ENCODE assay signal across 1 cellular context in the genomic region with DNA sequence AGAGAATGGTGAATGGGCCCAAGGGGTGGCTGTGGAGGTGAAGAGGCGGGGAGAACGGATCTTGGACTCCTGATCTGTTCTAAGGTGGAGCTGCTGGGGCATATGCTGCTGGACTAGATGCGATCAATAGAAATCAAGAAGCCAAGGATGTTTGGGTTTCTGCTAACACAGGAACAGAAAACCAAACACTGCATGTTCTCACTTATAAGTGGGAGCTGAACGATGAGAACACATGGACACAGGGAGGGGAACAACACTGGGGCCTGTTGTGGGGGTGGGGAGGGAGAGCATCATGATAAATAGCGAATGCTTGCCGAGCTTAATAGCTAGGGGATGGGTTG.
TF ChIP-seq lines count a peak whose summit lies in the region.

No MANE protein-coding gene starts in this region.

TF ChIP-seq in HepG2, 621 proteins besides CTCF, POLR2A, EP300 and RAD21 (continued from another document and continues in another):
- TF ChIP-seq, protein P1, sequence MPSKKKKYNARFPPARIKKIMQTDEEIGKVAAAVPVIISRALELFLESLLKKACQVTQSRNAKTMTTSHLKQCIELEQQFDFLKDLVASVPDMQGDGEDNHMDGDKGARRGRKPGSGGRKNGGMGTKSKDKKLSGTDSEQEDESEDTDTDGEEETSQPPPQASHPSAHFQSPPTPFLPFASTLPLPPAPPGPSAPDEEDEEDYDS (CRISPR knock-in tag; IDR thresholded peaks at IDR 0.05) = no peak; the same call in 1 of the 2 replicates
- TF ChIP-seq RBAK (CRISPR knock-in tag; IDR thresholded peaks at IDR 0.05) = no peak
- no peak for TF ChIP-seq ZNF674 (CRISPR knock-in tag; IDR thresholded peaks at IDR 0.05; ENCODE audit: low read depth)
- no peak for TF ChIP-seq MED8 (CRISPR knock-in tag; IDR thresholded peaks at IDR 0.05; ENCODE audit: insufficient replicate concordance)
- TF ChIP-seq, protein P2, sequence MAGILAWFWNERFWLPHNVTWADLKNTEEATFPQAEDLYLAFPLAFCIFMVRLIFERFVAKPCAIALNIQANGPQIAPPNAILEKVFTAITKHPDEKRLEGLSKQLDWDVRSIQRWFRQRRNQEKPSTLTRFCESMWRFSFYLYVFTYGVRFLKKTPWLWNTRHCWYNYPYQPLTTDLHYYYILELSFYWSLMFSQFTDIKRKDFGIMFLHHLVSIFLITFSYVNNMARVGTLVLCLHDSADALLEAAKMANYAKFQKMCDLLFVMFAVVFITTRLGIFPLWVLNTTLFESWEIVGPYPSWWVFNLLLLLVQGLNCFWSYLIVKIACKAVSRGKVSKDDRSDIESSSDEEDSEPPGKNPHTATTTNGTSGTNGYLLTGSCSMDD (CRISPR knock-in tag; IDR thresholded peaks at IDR 0.05) = 0 out of 2 replicates have a peak, but pooled peaks have one; percentile 50
- no peak for TF ChIP-seq RELA (CRISPR knock-in tag; IDR thresholded peaks at IDR 0.05)
- TF ChIP-seq, protein P3, sequence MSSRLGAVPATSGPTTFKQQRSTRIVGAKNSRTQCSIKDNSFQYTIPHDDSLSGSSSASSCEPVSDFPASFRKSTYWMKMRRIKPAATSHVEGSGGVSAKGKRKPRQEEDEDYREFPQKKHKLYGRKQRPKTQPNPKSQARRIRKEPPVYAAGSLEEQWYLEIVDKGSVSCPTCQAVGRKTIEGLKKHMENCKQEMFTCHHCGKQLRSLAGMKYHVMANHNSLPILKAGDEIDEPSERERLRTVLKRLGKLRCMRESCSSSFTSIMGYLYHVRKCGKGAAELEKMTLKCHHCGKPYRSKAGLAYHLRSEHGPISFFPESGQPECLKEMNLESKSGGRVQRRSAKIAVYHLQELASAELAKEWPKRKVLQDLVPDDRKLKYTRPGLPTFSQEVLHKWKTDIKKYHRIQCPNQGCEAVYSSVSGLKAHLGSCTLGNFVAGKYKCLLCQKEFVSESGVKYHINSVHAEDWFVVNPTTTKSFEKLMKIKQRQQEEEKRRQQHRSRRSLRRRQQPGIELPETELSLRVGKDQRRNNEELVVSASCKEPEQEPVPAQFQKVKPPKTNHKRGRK (CRISPR knock-in tag; IDR thresholded peaks at IDR 0.05) = 0 out of 2 replicates have a peak, but pooled peaks have one; percentile 53
- TF ChIP-seq, protein P4, sequence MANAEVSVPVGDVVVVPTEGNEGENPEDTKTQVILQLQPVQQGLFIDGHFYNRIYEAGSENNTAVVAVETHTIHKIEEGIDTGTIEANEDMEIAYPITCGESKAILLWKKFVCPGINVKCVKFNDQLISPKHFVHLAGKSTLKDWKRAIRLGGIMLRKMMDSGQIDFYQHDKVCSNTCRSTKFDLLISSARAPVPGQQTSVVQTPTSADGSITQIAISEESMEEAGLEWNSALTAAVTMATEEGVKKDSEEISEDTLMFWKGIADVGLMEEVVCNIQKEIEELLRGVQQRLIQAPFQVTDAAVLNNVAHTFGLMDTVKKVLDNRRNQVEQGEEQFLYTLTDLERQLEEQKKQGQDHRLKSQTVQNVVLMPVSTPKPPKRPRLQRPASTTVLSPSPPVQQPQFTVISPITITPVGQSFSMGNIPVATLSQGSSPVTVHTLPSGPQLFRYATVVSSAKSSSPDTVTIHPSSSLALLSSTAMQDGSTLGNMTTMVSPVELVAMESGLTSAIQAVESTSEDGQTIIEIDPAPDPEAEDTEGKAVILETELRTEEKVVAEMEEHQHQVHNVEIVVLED (CRISPR knock-in tag; IDR thresholded peaks at IDR 0.05; ENCODE audit: borderline replicate concordance) = peak; percentile 10; the same call in 1 of the 2 replicates
- TF ChIP-seq ZNF224 (CRISPR knock-in tag; IDR thresholded peaks at IDR 0.05) = 0 out of 2 replicates have a peak, but pooled peaks have one; percentile 62
- TF ChIP-seq SNAPC2 (CRISPR knock-in tag; IDR thresholded peaks at IDR 0.05) = no peak
- no peak for TF ChIP-seq POLR2G (IDR thresholded peaks at IDR 0.05; ENCODE audit: low read depth, low read length)
- 0 out of 2 replicates have a peak, but pooled peaks have one; percentile 17 for TF ChIP-seq HOXA5 (CRISPR knock-in tag; IDR thresholded peaks at IDR 0.05)
- TF ChIP-seq ZNF782 (CRISPR knock-in tag; IDR thresholded peaks at IDR 0.05; ENCODE audit: borderline replicate concordance) = no peak
- peak; percentile 54; the same call in 1 of the 2 replicates for TF ChIP-seq ZBTB3 (CRISPR knock-in tag; IDR thresholded peaks at IDR 0.05; ENCODE audit: borderline replicate concordance, low read depth)
- TF ChIP-seq, protein P5, sequence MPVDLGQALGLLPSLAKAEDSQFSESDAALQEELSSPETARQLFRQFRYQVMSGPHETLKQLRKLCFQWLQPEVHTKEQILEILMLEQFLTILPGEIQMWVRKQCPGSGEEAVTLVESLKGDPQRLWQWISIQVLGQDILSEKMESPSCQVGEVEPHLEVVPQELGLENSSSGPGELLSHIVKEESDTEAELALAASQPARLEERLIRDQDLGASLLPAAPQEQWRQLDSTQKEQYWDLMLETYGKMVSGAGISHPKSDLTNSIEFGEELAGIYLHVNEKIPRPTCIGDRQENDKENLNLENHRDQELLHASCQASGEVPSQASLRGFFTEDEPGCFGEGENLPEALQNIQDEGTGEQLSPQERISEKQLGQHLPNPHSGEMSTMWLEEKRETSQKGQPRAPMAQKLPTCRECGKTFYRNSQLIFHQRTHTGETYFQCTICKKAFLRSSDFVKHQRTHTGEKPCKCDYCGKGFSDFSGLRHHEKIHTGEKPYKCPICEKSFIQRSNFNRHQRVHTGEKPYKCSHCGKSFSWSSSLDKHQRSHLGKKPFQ (CRISPR knock-in tag; IDR thresholded peaks at IDR 0.05; ENCODE audit: insufficient replicate concordance) = peak; percentile 83
- peak; percentile 44; the same call in 1 of the 2 replicates for TF ChIP-seq ZNF766 (CRISPR knock-in tag; IDR thresholded peaks at IDR 0.05; ENCODE audit: borderline replicate concordance)
- TF ChIP-seq TP53 (CRISPR knock-in tag; conservative IDR thresholded peaks at IDR 0.05) = 0 out of 2 replicates have a peak, but pooled peaks have one; percentile 44
- TF ChIP-seq, protein P6, sequence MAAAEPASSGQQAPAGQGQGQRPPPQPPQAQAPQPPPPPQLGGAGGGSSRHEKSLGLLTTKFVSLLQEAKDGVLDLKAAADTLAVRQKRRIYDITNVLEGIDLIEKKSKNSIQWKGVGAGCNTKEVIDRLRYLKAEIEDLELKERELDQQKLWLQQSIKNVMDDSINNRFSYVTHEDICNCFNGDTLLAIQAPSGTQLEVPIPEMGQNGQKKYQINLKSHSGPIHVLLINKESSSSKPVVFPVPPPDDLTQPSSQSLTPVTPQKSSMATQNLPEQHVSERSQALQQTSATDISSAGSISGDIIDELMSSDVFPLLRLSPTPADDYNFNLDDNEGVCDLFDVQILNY (CRISPR knock-in tag; conservative IDR thresholded peaks at IDR 0.05) = no peak
- no peak for TF ChIP-seq NPAS2 (CRISPR knock-in tag; IDR thresholded peaks at IDR 0.05; ENCODE audit: borderline replicate concordance)
- TF ChIP-seq MBNL3 (CRISPR knock-in tag; conservative IDR thresholded peaks at IDR 0.05) = no peak
- no peak for TF ChIP-seq CREB1 (IDR thresholded peaks at IDR 0.05)
- no peak for TF ChIP-seq CREB1 (CRISPR knock-in tag; IDR thresholded peaks at IDR 0.05)
- TF ChIP-seq ZNF484 (CRISPR knock-in tag; IDR thresholded peaks at IDR 0.05; ENCODE audit: borderline replicate concordance, low read depth) = no peak
- 0 out of 2 replicates have a peak, but pooled peaks have one; percentile 50 for TF ChIP-seq ZSCAN20 (CRISPR knock-in tag; IDR thresholded peaks at IDR 0.05; ENCODE audit: borderline replicate concordance)
- 0 out of 2 replicates have a peak, but pooled peaks have one; percentile 47 for TF ChIP-seq ZNF558 (CRISPR knock-in tag; IDR thresholded peaks at IDR 0.05; ENCODE audit: borderline replicate concordance)
- TF ChIP-seq, protein P7, sequence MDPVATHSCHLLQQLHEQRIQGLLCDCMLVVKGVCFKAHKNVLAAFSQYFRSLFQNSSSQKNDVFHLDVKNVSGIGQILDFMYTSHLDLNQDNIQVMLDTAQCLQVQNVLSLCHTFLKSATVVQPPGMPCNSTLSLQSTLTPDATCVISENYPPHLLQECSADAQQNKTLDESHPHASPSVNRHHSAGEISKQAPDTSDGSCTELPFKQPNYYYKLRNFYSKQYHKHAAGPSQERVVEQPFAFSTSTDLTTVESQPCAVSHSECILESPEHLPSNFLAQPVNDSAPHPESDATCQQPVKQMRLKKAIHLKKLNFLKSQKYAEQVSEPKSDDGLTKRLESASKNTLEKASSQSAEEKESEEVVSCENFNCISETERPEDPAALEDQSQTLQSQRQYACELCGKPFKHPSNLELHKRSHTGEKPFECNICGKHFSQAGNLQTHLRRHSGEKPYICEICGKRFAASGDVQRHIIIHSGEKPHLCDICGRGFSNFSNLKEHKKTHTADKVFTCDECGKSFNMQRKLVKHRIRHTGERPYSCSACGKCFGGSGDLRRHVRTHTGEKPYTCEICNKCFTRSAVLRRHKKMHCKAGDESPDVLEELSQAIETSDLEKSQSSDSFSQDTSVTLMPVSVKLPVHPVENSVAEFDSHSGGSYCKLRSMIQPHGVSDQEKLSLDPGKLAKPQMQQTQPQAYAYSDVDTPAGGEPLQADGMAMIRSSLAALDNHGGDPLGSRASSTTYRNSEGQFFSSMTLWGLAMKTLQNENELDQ (CRISPR knock-in tag; IDR thresholded peaks at IDR 0.05; ENCODE audit: borderline replicate concordance) = no peak
- TF ChIP-seq, protein P8, sequence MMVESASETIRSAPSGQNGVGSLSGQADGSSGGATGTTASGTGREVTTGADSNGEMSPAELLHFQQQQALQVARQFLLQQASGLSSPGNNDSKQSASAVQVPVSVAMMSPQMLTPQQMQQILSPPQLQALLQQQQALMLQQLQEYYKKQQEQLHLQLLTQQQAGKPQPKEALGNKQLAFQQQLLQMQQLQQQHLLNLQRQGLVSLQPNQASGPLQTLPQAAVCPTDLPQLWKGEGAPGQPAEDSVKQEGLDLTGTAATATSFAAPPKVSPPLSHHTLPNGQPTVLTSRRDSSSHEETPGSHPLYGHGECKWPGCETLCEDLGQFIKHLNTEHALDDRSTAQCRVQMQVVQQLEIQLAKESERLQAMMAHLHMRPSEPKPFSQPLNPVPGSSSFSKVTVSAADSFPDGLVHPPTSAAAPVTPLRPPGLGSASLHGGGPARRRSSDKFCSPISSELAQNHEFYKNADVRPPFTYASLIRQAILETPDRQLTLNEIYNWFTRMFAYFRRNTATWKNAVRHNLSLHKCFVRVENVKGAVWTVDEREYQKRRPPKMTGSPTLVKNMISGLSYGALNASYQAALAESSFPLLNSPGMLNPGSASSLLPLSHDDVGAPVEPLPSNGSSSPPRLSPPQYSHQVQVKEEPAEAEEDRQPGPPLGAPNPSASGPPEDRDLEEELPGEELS (CRISPR knock-in tag; IDR thresholded peaks at IDR 0.05) = no peak; the same call in 1 of the 2 replicates
- TF ChIP-seq, protein P9, sequence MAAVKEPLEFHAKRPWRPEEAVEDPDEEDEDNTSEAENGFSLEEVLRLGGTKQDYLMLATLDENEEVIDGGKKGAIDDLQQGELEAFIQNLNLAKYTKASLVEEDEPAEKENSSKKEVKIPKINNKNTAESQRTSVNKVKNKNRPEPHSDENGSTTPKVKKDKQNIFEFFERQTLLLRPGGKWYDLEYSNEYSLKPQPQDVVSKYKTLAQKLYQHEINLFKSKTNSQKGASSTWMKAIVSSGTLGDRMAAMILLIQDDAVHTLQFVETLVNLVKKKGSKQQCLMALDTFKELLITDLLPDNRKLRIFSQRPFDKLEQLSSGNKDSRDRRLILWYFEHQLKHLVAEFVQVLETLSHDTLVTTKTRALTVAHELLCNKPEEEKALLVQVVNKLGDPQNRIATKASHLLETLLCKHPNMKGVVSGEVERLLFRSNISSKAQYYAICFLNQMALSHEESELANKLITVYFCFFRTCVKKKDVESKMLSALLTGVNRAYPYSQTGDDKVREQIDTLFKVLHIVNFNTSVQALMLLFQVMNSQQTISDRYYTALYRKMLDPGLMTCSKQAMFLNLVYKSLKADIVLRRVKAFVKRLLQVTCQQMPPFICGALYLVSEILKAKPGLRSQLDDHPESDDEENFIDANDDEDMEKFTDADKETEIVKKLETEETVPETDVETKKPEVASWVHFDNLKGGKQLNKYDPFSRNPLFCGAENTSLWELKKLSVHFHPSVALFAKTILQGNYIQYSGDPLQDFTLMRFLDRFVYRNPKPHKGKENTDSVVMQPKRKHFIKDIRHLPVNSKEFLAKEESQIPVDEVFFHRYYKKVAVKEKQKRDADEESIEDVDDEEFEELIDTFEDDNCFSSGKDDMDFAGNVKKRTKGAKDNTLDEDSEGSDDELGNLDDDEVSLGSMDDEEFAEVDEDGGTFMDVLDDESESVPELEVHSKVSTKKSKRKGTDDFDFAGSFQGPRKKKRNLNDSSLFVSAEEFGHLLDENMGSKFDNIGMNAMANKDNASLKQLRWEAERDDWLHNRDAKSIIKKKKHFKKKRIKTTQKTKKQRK (IDR thresholded peaks at IDR 0.05; ENCODE audit: low read length) = no peak
- TF ChIP-seq ZNF546 (CRISPR knock-in tag; conservative IDR thresholded peaks at IDR 0.05) = no peak
- TF ChIP-seq KLF12 (CRISPR knock-in tag; IDR thresholded peaks at IDR 0.05; ENCODE audit: borderline replicate concordance) = no peak
- no peak for TF ChIP-seq SIN3B (IDR thresholded peaks at IDR 0.05; ENCODE audit: low read length)
- no peak for TF ChIP-seq ZNF883 (CRISPR knock-in tag; IDR thresholded peaks at IDR 0.05; ENCODE audit: not compliant biosample characterization)
- no peak for TF ChIP-seq ADNP (CRISPR knock-in tag; IDR thresholded peaks at IDR 0.05)
- no peak; the same call in 1 of the 2 replicates for TF ChIP-seq TAF1 (CRISPR knock-in tag; IDR thresholded peaks at IDR 0.05)
- TF ChIP-seq, protein P10, sequence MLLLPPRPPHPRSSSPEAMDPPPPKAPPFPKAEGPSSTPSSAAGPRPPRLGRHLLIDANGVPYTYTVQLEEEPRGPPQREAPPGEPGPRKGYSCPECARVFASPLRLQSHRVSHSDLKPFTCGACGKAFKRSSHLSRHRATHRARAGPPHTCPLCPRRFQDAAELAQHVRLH (CRISPR knock-in tag; IDR thresholded peaks at IDR 0.05; ENCODE audit: borderline replicate concordance, low read depth) = no peak
- TF ChIP-seq, protein P11, sequence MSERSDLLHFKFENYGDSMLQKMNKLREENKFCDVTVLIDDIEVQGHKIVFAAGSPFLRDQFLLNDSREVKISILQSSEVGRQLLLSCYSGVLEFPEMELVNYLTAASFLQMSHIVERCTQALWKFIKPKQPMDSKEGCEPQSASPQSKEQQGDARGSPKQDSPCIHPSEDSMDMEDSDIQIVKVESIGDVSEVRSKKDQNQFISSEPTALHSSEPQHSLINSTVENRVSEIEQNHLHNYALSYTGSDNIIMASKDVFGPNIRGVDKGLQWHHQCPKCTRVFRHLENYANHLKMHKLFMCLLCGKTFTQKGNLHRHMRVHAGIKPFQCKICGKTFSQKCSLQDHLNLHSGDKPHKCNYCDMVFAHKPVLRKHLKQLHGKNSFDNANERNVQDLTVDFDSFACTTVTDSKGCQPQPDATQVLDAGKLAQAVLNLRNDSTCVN (CRISPR knock-in tag; IDR thresholded peaks at IDR 0.05; ENCODE audit: borderline replicate concordance) = peak; percentile 88
- no peak for TF ChIP-seq ZNF552 (CRISPR knock-in tag; IDR thresholded peaks at IDR 0.05; ENCODE audit: borderline replicate concordance)
- TF ChIP-seq CHD4 (IDR thresholded peaks at IDR 0.05; ENCODE audit: borderline replicate concordance, low read length) = no peak
- TF ChIP-seq GZF1 (CRISPR knock-in tag; IDR thresholded peaks at IDR 0.05) = no peak
- TF ChIP-seq, protein P12, sequence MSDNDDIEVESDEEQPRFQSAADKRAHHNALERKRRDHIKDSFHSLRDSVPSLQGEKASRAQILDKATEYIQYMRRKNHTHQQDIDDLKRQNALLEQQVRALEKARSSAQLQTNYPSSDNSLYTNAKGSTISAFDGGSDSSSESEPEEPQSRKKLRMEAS (IDR thresholded peaks at IDR 0.05) = no peak
- TF ChIP-seq FOXM1 (CRISPR knock-in tag; IDR thresholded peaks at IDR 0.05) = no peak
- TF ChIP-seq EZH2 (conservative IDR thresholded peaks at IDR 0.05; ENCODE audit: low read depth, low read length) = no peak
- TF ChIP-seq ATM (IDR thresholded peaks at IDR 0.05; ENCODE audit: borderline replicate concordance) = no peak
- no peak for TF ChIP-seq HDAC6 (IDR thresholded peaks at IDR 0.05; ENCODE audit: low read depth, low read length)
- TF ChIP-seq TOPORS (CRISPR knock-in tag; IDR thresholded peaks at IDR 0.05) = 0 out of 2 replicates have a peak, but pooled peaks have one; percentile 10
- no peak for TF ChIP-seq ZBTB42 (CRISPR knock-in tag; IDR thresholded peaks at IDR 0.05)
